In genomic region chr6:24402697-24403500, GRCh38 we compare ENCODE assay signal across 1 cellular context.
TF ChIP-seq lines count a peak whose summit lies in the region.

TSS of gene MRS2 (plus strand) at chr6:24402936. CDS start at chr6:24403047, 111 bp downstream.

TF ChIP-seq in HepG2, 621 proteins besides CTCF, POLR2A, EP300 and RAD21 (continued from another document and continues in another):
- peak; percentile 41; the same call in 1 of the 2 replicates for TF ChIP-seq ARID5B (CRISPR knock-in tag; IDR thresholded peaks at IDR 0.05)
- peak; percentile 47 for TF ChIP-seq SRSF1 (optimal IDR thresholded peaks at IDR 0.05; ENCODE audit: low read depth, low read length)
- peak; percentile 74 for TF ChIP-seq KDM3A (CRISPR knock-in tag; IDR thresholded peaks at IDR 0.05; ENCODE audit: low read depth)
- 0 out of 2 replicates have a peak, but pooled peaks have one; percentile 42 for TF ChIP-seq GATAD2A (CRISPR knock-in tag; IDR thresholded peaks at IDR 0.05)
- TF ChIP-seq SKIL (CRISPR knock-in tag; IDR thresholded peaks at IDR 0.05; ENCODE audit: borderline replicate concordance), result peak; percentile 71; the same call in 1 of the 2 replicates
- TF ChIP-seq ARID2 (CRISPR knock-in tag; IDR thresholded peaks at IDR 0.05; ENCODE audit: borderline replicate concordance), result peak; percentile 94
- peak; percentile 84 for TF ChIP-seq ZNF414 (CRISPR knock-in tag; IDR thresholded peaks at IDR 0.05)
- TF ChIP-seq TEAD3 (CRISPR knock-in tag; optimal IDR thresholded peaks at IDR 0.05; ENCODE audit: borderline replicate concordance), result peak; percentile 50
- TF ChIP-seq ZNF788 (CRISPR knock-in tag; IDR thresholded peaks at IDR 0.05; ENCODE audit: borderline replicate concordance), result peak; percentile 99
- TF ChIP-seq NFYC (CRISPR knock-in tag; IDR thresholded peaks at IDR 0.05), result peak; percentile 75
- 0 out of 2 replicates have a peak, but pooled peaks have one; percentile 27 for TF ChIP-seq ZNF557 (CRISPR knock-in tag; IDR thresholded peaks at IDR 0.05)
- TF ChIP-seq ZHX2 (IDR thresholded peaks at IDR 0.05; ENCODE audit: low read depth), result no peak; the same call in 1 of the 2 replicates
- TF ChIP-seq ZHX2 (CRISPR knock-in tag; IDR thresholded peaks at IDR 0.05; ENCODE audit: borderline replicate concordance), result peak; percentile 77; the same call in 1 of the 2 replicates
- peak; percentile 40; the same call in 1 of the 2 replicates for TF ChIP-seq STAT6 (CRISPR knock-in tag; IDR thresholded peaks at IDR 0.05; ENCODE audit: borderline replicate concordance)
- TF ChIP-seq CEBPB (IDR thresholded peaks at IDR 0.05; ENCODE audit: borderline replicate concordance, low read depth, low read length), result no peak
- TF ChIP-seq ZNF589 (CRISPR knock-in tag; conservative IDR thresholded peaks at IDR 0.05), result peak; percentile 95
- peak; percentile 53; the same call in 1 of the 2 replicates for TF ChIP-seq ZNF354B (CRISPR knock-in tag; IDR thresholded peaks at IDR 0.05)
- TF ChIP-seq ZNF724P (CRISPR knock-in tag; IDR thresholded peaks at IDR 0.05; ENCODE audit: borderline replicate concordance), result peak; percentile 66
- TF ChIP-seq ZNF713 (CRISPR knock-in tag; IDR thresholded peaks at IDR 0.05), result no peak
- TF ChIP-seq ZNF800 (CRISPR knock-in tag; IDR thresholded peaks at IDR 0.05), result 0 out of 2 replicates have a peak, but pooled peaks have one; percentile 76
- peak; percentile 61 for TF ChIP-seq TGIF2 (CRISPR knock-in tag; IDR thresholded peaks at IDR 0.05)
- TF ChIP-seq FOXO4 (CRISPR knock-in tag; conservative IDR thresholded peaks at IDR 0.05), result no peak
- peak; percentile 32; the same call in 1 of the 2 replicates for TF ChIP-seq NFKBIZ (CRISPR knock-in tag; IDR thresholded peaks at IDR 0.05)
- TF ChIP-seq ZNF280B (CRISPR knock-in tag; IDR thresholded peaks at IDR 0.05; ENCODE audit: borderline replicate concordance), result peak; percentile 98
- 0 out of 2 replicates have a peak, but pooled peaks have one; percentile 16 for TF ChIP-seq NR3C1 (CRISPR knock-in tag; IDR thresholded peaks at IDR 0.05)
- 0 out of 2 replicates have a peak, but pooled peaks have one; percentile 48 for TF ChIP-seq RFX3 (CRISPR knock-in tag; IDR thresholded peaks at IDR 0.05)
- peak; percentile 85 for TF ChIP-seq ZNF710 (CRISPR knock-in tag; IDR thresholded peaks at IDR 0.05; ENCODE audit: borderline replicate concordance)
- TF ChIP-seq NR2F6 (IDR thresholded peaks at IDR 0.05), result peak; percentile 65; the same call in 1 of the 2 replicates
- TF ChIP-seq NR2F6 (CRISPR knock-in tag; IDR thresholded peaks at IDR 0.05), result peak; percentile 85
